ENCODE assay signal across 35 cellular contexts in genomic region chr9:71925834-71926233, GRCh38.
"Had no signal": no experiment of that assay in that cellular context is flagged by ENCODE, and none has a peak within 500 bp of the region (broad histone marks: within the 10 kb centered on the region; RNA-seq: fewer than 3 reads in every experiment).

No MANE protein-coding gene starts in this region.

- H3K9me3 ChIP-seq: Peyer's patch had no signal

- H3K4me1 ChIP-seq: Peyer's patch had no signal

- DNase-seq: activated B cell treated with CpG ODN at 0.5 μM for 24 hours; activated CD4-positive, alpha-beta memory T cell treated with anti-CD3 and anti-CD28 coated beads for 36 hours; activated CD4-positive, alpha-beta T cell treated with anti-CD3 and anti-CD28 coated beads for 4 hours; activated CD4-positive, alpha-beta T cell treated with anti-CD3 and anti-CD28 coated beads, Interleukin-2, amount 50 U/mL, for 1 hour; activated CD4-positive, CD25-positive, alpha-beta regulatory T cell treated with anti-CD3 and anti-CD28 coated beads, Interleukin-2, amount 50 U/mL, for 72 hours; activated CD8-positive, alpha-beta memory T cell treated with anti-CD3 and anti-CD28 coated beads, Interleukin-2, amount 10 ng/mL, durations not matched to agents 7 days and 5 days; activated CD8-positive, alpha-beta memory T cell treated with anti-CD3 and anti-CD28 coated beads, Interleukin-2, amount 50 U/mL, for 48 hours; activated effector memory CD4-positive, alpha-beta T cell treated with Interleukin-2 at 50 U/mL for 16 hours; activated naive CD4-positive, alpha-beta T cell treated with anti-CD3 and anti-CD28 coated beads, Interleukin-2, amount 10 ng/mL, durations not matched to agents 7 days and 5 days; activated naive CD8-positive, alpha-beta T cell treated with anti-CD3 and anti-CD28 coated beads, Interleukin-2, amount 50 U/mL, for 24 hours; activated T-cell treated with anti-CD3 and anti-CD28 coated beads, Interleukin-2, amount 50 U/mL, for 48 hours; anterior cingulate cortex; central memory CD4-positive, alpha-beta T cell; MM.1S; MV-4-11; NCI-H1092; NCI-H1417; NCI-H146; NCI-H187; NCI-H2029 treated with DMSO at 0.1 percent for 48 hours; NCI-H2107; NCI-H2171; NCI-H510A; NCI-H526; NCI-H748 treated with DMSO at 0.1 percent for 48 hours; NK-92 treated with Interleukin-12 subunit alpha and Interleukin-12 subunit beta, amount 100 ng/mL, for 24 hours; PC-3; Peyer's patch; RPMI8226; SIG-M5; SW 1271; T-helper 1 cell; T-helper 2 cell; T-helper 9 cell had no signal

- H3K27ac ChIP-seq: Peyer's patch, VCaP had no signal

- H3K36me3 ChIP-seq: Peyer's patch had no signal

- H3K4me3 ChIP-seq: Peyer's patch had no signal

- ATAC-seq: activated CD8-positive, alpha-beta memory T cell treated with anti-CD3 and anti-CD28 coated beads, Interleukin-2, amount 10 ng/mL, durations not matched to agents 7 days and 5 days; activated naive CD8-positive, alpha-beta T cell treated with anti-CD3 and anti-CD28 coated beads, Interleukin-2, amount 50 U/mL, for 24 hours; PC-3 had no signal

- H3K27me3 ChIP-seq: Peyer's patch had no signal
